ENCODE assay signal across 25 cellular contexts in genomic region chr21:17526771-17527170, GRCh38. TPM values are rescaled to one million over a fixed set of nuclear protein-coding genes. Genes with fewer than 3 reads are reported as not detected.
DNase-seq lines count a peak whose midpoint lies in the region; ATAC-seq and TF ChIP-seq lines count a peak whose summit lies in the region.
"Had no signal": no experiment of that assay in that cellular context is flagged by ENCODE, and none has a peak within 500 bp of the region (broad histone marks: within the 10 kb centered on the region; RNA-seq: fewer than 3 reads in every experiment).

No MANE protein-coding gene starts in this region.

- WGBS in lung, 2 donors, result 64 to 74% methylated on average over 3 of the region's 3 CpGs

- H3K4me1 Mint-ChIP-seq in Caco-2 (ENCODE audit: low read depth, unreplicated experiment) (peaks cover 41% of the 10 kb centered on the region), natural killer cell (no peaks in the 10 kb centered on the region)
- no peaks in the 10 kb centered on the region for H3K4me1 Mint-ChIP-seq in stimulated activated naive B cell treated with anti-CD40 and anti-IgM and Interleukin-4, amounts not matched to agents 10 μg/mL and 1 μg/mL and 100 μg/mL, for 72 hours
- H3K4me1 Mint-ChIP-seq: activated CD4-positive, alpha-beta T cell treated with anti-CD3 and anti-CD28 coated beads, Interleukin-2, amount 10 ng/mL, durations not matched to agents 24 days and 14 days had no signal

- H3K27ac Mint-ChIP-seq in Caco-2 (ENCODE audit: unreplicated experiment), result peak overlapping the region; percentile 91
- H3K27ac Mint-ChIP-seq in stimulated activated naive B cell treated with anti-CD40 and anti-IgM and Interleukin-4, amounts not matched to agents 10 μg/mL and 1 μg/mL and 100 μg/mL, for 72 hours, result no peak overlapping the region
- H3K27ac Mint-ChIP-seq in natural killer cell, result no peak overlapping the region
- H3K27ac Mint-ChIP-seq: activated CD4-positive, alpha-beta T cell treated with anti-CD3 and anti-CD28 coated beads, Interleukin-2, amount 10 ng/mL, durations not matched to agents 24 days and 14 days had no signal

- H3K9me2 ChIP-seq in PC-9 (ENCODE audit: insufficient read depth), result no peaks in the 10 kb centered on the region

- ATAC-seq in lung (ENCODE audit: insufficient read depth, low FRiP score) (peak; percentile 41), natural killer cell (no peak)
- ATAC-seq in stimulated activated naive B cell treated with anti-CD40 and anti-IgM and Interleukin-4, amounts not matched to agents 10 μg/mL and 1 μg/mL and 100 μg/mL, for 72 hours (replicated peaks), result no peak

- H3K9me3 ChIP-seq in Caco-2 (no peaks in the 10 kb centered on the region), PC-9 (ENCODE audit: insufficient read depth, low read depth) (no peaks in the 10 kb centered on the region), lung (ENCODE audit: control insufficient read depth in 2 of 2, insufficient read depth in 1 of 2, low read length in 1 of 2) (no peaks in the 10 kb centered on the region)
- H3K9me3 ChIP-seq: upper lobe of right lung had no signal

- H3K27me3 ChIP-seq in Caco-2 (replicated peaks; ENCODE audit: control insufficient read depth, insufficient read depth, low read length) (no peaks in the 10 kb centered on the region), PC-9 (ENCODE audit: insufficient read depth, low read depth) (no peaks in the 10 kb centered on the region), lung (ENCODE audit: control insufficient read depth, insufficient read depth) (no peaks in the 10 kb centered on the region)
- H3K27me3 ChIP-seq: upper lobe of right lung had no signal

- DNase-seq in Caco-2 (no peak), PC-9 (no peak), dermis blood vessel endothelial cell (peak; percentile 31), lung (ENCODE audit: low spot score) (no peak), middle frontal gyrus (ENCODE audit: extremely low spot score, low spot score) (no peak), MV-4-11 (lab: John Stamatoyannopoulos, UW) (no peak), natural killer cell (no peak)
- DNase-seq in stimulated activated naive B cell treated with anti-CD40 and anti-IgM and Interleukin-4, amounts not matched to agents 10 μg/mL and 1 μg/mL and 100 μg/mL, for 72 hours, result no peak
- DNase-seq: activated CD4-positive, alpha-beta T cell treated with anti-CD3 and anti-CD28 coated beads, Interleukin-2, amount 10 ng/mL, durations not matched to agents 24 days and 14 days; activated naive CD4-positive, alpha-beta T cell; activated T-cell treated with anti-CD3 and anti-CD28 coated beads, Interleukin-2, amount 50 U/mL, for 48 hours; amniotic stem cell; central memory CD4-positive, alpha-beta T cell; foreskin melanocyte; GDM1; left ventricle myocardium superior; NCI-H187; NCI-H748 treated with DMSO at 0.1 percent for 48 hours; posterior cingulate gyrus; T-helper 2 cell; upper lobe of right lung had no signal

- peaks cover 73% of the 10 kb centered on the region for H3K4me1 ChIP-seq in Caco-2
- H3K4me1 ChIP-seq in PC-9 (replicated peaks; ENCODE audit: insufficient read depth), result peaks cover 66% of the 10 kb centered on the region
- peaks cover 5% of the 10 kb centered on the region in 2 donors for H3K4me1 ChIP-seq in lung (ENCODE audit: control insufficient read depth in 2 of 2, insufficient read depth in 2 of 2, low read length in 2 of 2)
- H3K4me1 ChIP-seq: upper lobe of right lung had no signal

- H3K36me3 ChIP-seq in Caco-2 (ENCODE audit: control insufficient read depth, insufficient read depth, low read length), result no peaks in the 10 kb centered on the region
- no peaks in the 10 kb centered on the region for H3K36me3 ChIP-seq in PC-9 (ENCODE audit: low read depth)
- no peaks in the 10 kb centered on the region for H3K36me3 ChIP-seq in lung (ENCODE audit: control insufficient read depth in 2 of 2, insufficient read depth in 2 of 2, low read length in 2 of 2)
- H3K36me3 ChIP-seq: upper lobe of right lung had no signal

- peaks cover 34% of the 10 kb centered on the region for H3F3A ChIP-seq in PC-9 (ENCODE audit: insufficient read depth, low read depth)

- H3K4me3 ChIP-seq in Caco-2 (ENCODE audit: low read depth, low read length) (no peak overlapping the region), PC-9 (no peak overlapping the region), lung (no peak overlapping the region)
- H3K4me3 ChIP-seq: GM23248, upper lobe of right lung had no signal

- intact Hi-C loops in Caco-2 (cut with micrococcal nuclease; ENCODE audit: unreplicated experiment) (loop anchor here (1.0 to 10.0 kb wide), 3 partner anchors 11 to 188 kb away; no protein-coding TSS in a partner anchor), PC-9 (cut with micrococcal nuclease; ENCODE audit: unreplicated experiment) (loop anchor here (1.0 kb wide), 1 partner anchor 14 kb away; no protein-coding TSS in a partner anchor), natural killer cell (cut with micrococcal nuclease) (no loop called here)

- H3K27me3 Mint-ChIP-seq in Caco-2 (ENCODE audit: insufficient read depth, unreplicated experiment) (no peaks in the 10 kb centered on the region), natural killer cell (ENCODE audit: low read depth in 2 of 2) (peaks cover 0 to 6% of the 10 kb centered on the region in 2 donors)
- peaks cover 4 to 5% of the 10 kb centered on the region in 2 donors for H3K27me3 Mint-ChIP-seq in stimulated activated naive B cell treated with anti-CD40 and anti-IgM and Interleukin-4, amounts not matched to agents 10 μg/mL and 1 μg/mL and 100 μg/mL, for 72 hours

- H4K20me1 ChIP-seq in PC-9 (ENCODE audit: insufficient read depth), result peaks cover 4% of the 10 kb centered on the region; the same call in 1 of the 2 replicates

- H3K4me3 Mint-ChIP-seq in Caco-2 (ENCODE audit: unreplicated experiment), result peak overlapping the region; percentile 51
- no peak overlapping the region for H3K4me3 Mint-ChIP-seq in stimulated activated naive B cell treated with anti-CD40 and anti-IgM and Interleukin-4, amounts not matched to agents 10 μg/mL and 1 μg/mL and 100 μg/mL, for 72 hours
- no peak overlapping the region for H3K4me3 Mint-ChIP-seq in natural killer cell
- H3K4me3 Mint-ChIP-seq: activated CD4-positive, alpha-beta T cell treated with anti-CD3 and anti-CD28 coated beads, Interleukin-2, amount 10 ng/mL, durations not matched to agents 24 days and 14 days; neural crest cell had no signal

- peak overlapping the region; percentile 52 for H3K4me2 ChIP-seq in PC-9
- H3K4me2 ChIP-seq: KMS-11 had no signal

- H3K36me3 Mint-ChIP-seq in Caco-2 (ENCODE audit: insufficient read depth, unreplicated experiment), result peaks cover 59% of the 10 kb centered on the region
- no peaks in the 10 kb centered on the region for H3K36me3 Mint-ChIP-seq in stimulated activated naive B cell treated with anti-CD40 and anti-IgM and Interleukin-4, amounts not matched to agents 10 μg/mL and 1 μg/mL and 100 μg/mL, for 72 hours
- no peaks in the 10 kb centered on the region for H3K36me3 Mint-ChIP-seq in natural killer cell

- H3K27ac ChIP-seq in PC-9 (peak overlapping the region; percentile 48), lung (ENCODE audit: low read depth in 1 of 2, low read length in 1 of 2) (no peak overlapping the region)
- H3K27ac ChIP-seq: GM23248, KMS-11, RWPE1, upper lobe of right lung had no signal

- POLR2A ChIA-PET in Caco-2 (lab: Charles Lee), result no interaction called here
- POLR2A ChIA-PET in PC-9 (lab: Charles Lee; ENCODE audit: unreplicated experiment), result interaction anchor here (0.8 kb wide), 1 partner anchor 15 kb away, joined by 5 read pairs; no protein-coding TSS in a partner anchor

- no peak overlapping the region for H2AFZ ChIP-seq in PC-9
- H2AFZ ChIP-seq: GM23248 had no signal

- H3K9me3 Mint-ChIP-seq in Caco-2 (ENCODE audit: unreplicated experiment) (no peaks in the 10 kb centered on the region), natural killer cell (no peaks in the 10 kb centered on the region)
- peaks cover 0 to 2% of the 10 kb centered on the region in 2 donors for H3K9me3 Mint-ChIP-seq in stimulated activated naive B cell treated with anti-CD40 and anti-IgM and Interleukin-4, amounts not matched to agents 10 μg/mL and 1 μg/mL and 100 μg/mL, for 72 hours
- H3K9me3 Mint-ChIP-seq: activated CD4-positive, alpha-beta T cell treated with anti-CD3 and anti-CD28 coated beads, Interleukin-2, amount 10 ng/mL, durations not matched to agents 24 days and 14 days; neural crest cell had no signal

- TF ChIP-seq CTCF in Caco-2 (IDR thresholded peaks at IDR 0.05; ENCODE audit: insufficient read depth in 1 of 2, low read depth in 1 of 2, low read length in 1 of 2, severe bottlenecking in 1 of 2, unreplicated experiment in 1 of 2), result no peak
- no peak for TF ChIP-seq CTCF in PC-9 (conservative IDR thresholded peaks at IDR 0.05)
- no peak for TF ChIP-seq CTCF in lung (IDR thresholded peaks at IDR 0.05; ENCODE audit: control extremely low read depth, extremely low read depth)
- no peak for TF ChIP-seq CTCF in natural killer cell (IDR thresholded peaks at IDR 0.05)

- CTCF ChIA-PET in Caco-2 (lab: Charles Lee), result interaction anchor here (1.0 to 1.4 kb wide), 2 partner anchors 15 to 28 kb away, joined by 3 to 5 read pairs; no protein-coding TSS in a partner anchor
- CTCF ChIA-PET in PC-9 (lab: Charles Lee), result interaction anchor here (0.6 kb wide), 1 partner anchor 15 kb away, joined by 3 read pairs; no protein-coding TSS in a partner anchor

- BruUV-seq in Caco-2 (replicated peaks; lab: Mats Ljungman, UMichigan) (no TSS peak), PC-9 (replicated peaks; lab: Mats Ljungman, UMichigan) (no TSS peak)

- peaks cover 67% of the 10 kb centered on the region for H3K79me2 ChIP-seq in PC-9 (ENCODE audit: low read depth)

RNA-seq across cellular contexts. Expression of gene CXADR, which starts 13.9 kb away (rescaled TPM):
- total RNA-seq in Caco-2 (2022) (98.6 and 102 TPM in 2 replicates), PC-9 (2021) (12.7 and 21.7 TPM in 2 replicates), dermis blood vessel endothelial cell (66.5 and 87.5 TPM in 2 replicates), lung (10 to 100 TPM; 25.2 to 40.2 TPM), natural killer cell (under 1 TPM in 1 of 3 donors, not detected in 2; 0.10 TPM)
- polyA plus RNA-seq in lung, result 10 to 100 TPM in 1 of 2 donors, 1 to 10 TPM in 1; 6.3 to 12.4 TPM
- total RNA-seq: GM23248 had no signal

Comparison
In these comparisons a context has a peak if more than half of its experiments do, and no peak if none do; other contexts are left out.
1. RNA of gene CXADR, which starts 13.9 kb away (total RNA-seq): 98.6 to 102 TPM in Caco-2, 66.5 to 87.5 TPM in dermis blood vessel endothelial cell, 25.2 to 40.2 TPM in lung and 12.7 to 21.7 TPM in PC-9; 0.10 TPM in natural killer cell; every median in the first group is over 10 times any median in the second.